ENCODE assay signal across 8 cellular contexts in genomic region chr15:31200735-31201151, GRCh38.
DNase-seq lines count a peak whose midpoint lies in the region; ATAC-seq and TF ChIP-seq lines count a peak whose summit lies in the region.

No MANE protein-coding gene starts in this region.

- no peak overlapping the region for H3K4me3 ChIP-seq in GM12875 (ENCODE audit: low read depth, low read length)
- no peak overlapping the region for H3K4me3 ChIP-seq in RWPE2 (ENCODE audit: severe bottlenecking)
- H3K4me3 ChIP-seq in adipocyte (ENCODE audit: low read length), result no peak overlapping the region

- no peaks in the 10 kb centered on the region for H3K9me3 ChIP-seq in RWPE2 (ENCODE audit: severe bottlenecking)
- no peaks in the 10 kb centered on the region for H3K9me3 ChIP-seq in adipocyte (ENCODE audit: control insufficient read depth, low read length)

- no peak overlapping the region for H3K27ac ChIP-seq in RWPE2 (ENCODE audit: poor library complexity, severe bottlenecking)

- H3K4me1 ChIP-seq in RWPE2 (ENCODE audit: insufficient read depth, poor library complexity, severe bottlenecking) (no peaks in the 10 kb centered on the region), adipocyte (ENCODE audit: control insufficient read depth, insufficient read depth, low read length) (peaks cover 5% of the 10 kb centered on the region)

- DNase-seq in RWPE2 (ENCODE audit: low spot score) (no peak), adipocyte (ENCODE audit: low read depth) (peak; percentile 6), hepatic stellate cell (ENCODE audit: low spot score) (peak; percentile 71), AML-193 (lab: John Stamatoyannopoulos, UW) (no peak)
- peak; percentile 34 to 42 (median 37) for DNase-seq in stimulated activated CD4-positive, alpha-beta T cell treated with anti-CD3 and anti-CD28 coated beads, Interleukin-12 subunit alpha, Interleukin-12 subunit beta, amount 100 ng/mL, for 48 hours (ENCODE audit: low read depth in 2 of 3, low spot score in 1 of 3)

- peak; percentile 40 for TF ChIP-seq CTCF in GM12875 (IDR thresholded peaks at IDR 0.05; ENCODE audit: borderline replicate concordance, insufficient read depth, low read depth, low read length)
- TF ChIP-seq CTCF in RWPE2 (IDR thresholded peaks at IDR 0.05; ENCODE audit: poor library complexity, severe bottlenecking), result peak; percentile 62

- ATAC-seq in RWPE2 (ENCODE audit: low read depth), result peak; percentile 74
- ATAC-seq in GM21723 (IDR thresholded peaks at IDR 0.05; ENCODE audit: unreplicated experiment), result no peak
- ATAC-seq in GM21786 (IDR thresholded peaks at IDR 0.05; ENCODE audit: unreplicated experiment), result no peak

- H3K36me3 ChIP-seq in RWPE2 (ENCODE audit: low read depth) (no peaks in the 10 kb centered on the region), adipocyte (ENCODE audit: control insufficient read depth, insufficient read depth, low read length, severe bottlenecking) (no peaks in the 10 kb centered on the region)

- no peak overlapping the region for H3K9ac ChIP-seq in adipocyte (ENCODE audit: low read length)

- H3K27me3 ChIP-seq in RWPE2 (ENCODE audit: insufficient read depth, poor library complexity, severe bottlenecking), result peaks cover 5% of the 10 kb centered on the region
- peaks cover 20% of the 10 kb centered on the region for H3K27me3 ChIP-seq in adipocyte (replicated peaks; ENCODE audit: control insufficient read depth, insufficient read depth, low read length)

Comparison
In these comparisons a context has a peak if more than half of its experiments do, and no peak if none do; other contexts are left out.
1. DNase-seq: peak in adipocyte (single experiment), hepatic stellate cell (single experiment) and stimulated activated CD4-positive, alpha-beta T cell treated with anti-CD3 and anti-CD28 coated beads, Interleukin-12 subunit alpha, Interleukin-12 subunit beta, amount 100 ng/mL, for 48 hours (3 of 3); none in RWPE2 (single experiment) and AML-193 (0 of 2).